Comparison of ENCODE assay signal across 16 cellular contexts in genomic region chr12:58503731-58504520, GRCh38.
A peak's percentile ranks its signal among the peaks of the same experiment; 100 is the strongest.
DNase-seq lines count a peak whose midpoint lies in the region; ATAC-seq and TF ChIP-seq lines count a peak whose summit lies in the region.
"Had no signal": no experiment of that assay in that cellular context is flagged by ENCODE, and none has a peak within 500 bp of the region (broad histone marks: within the 10 kb centered on the region; RNA-seq: fewer than 3 reads in every experiment).

No MANE protein-coding gene starts in this region.

- intact Hi-C loops in adrenal gland (cut with DNase I) = no loop called here

- no peaks in the 10 kb centered on the region for H3K9me3 Mint-ChIP-seq in activated T-cell treated with anti-CD3 and anti-CD28 coated beads, Interleukin-2, amount 50 U/mL, for 24 hours
- H3K9me3 Mint-ChIP-seq: activated CD4-positive, alpha-beta T cell treated with anti-CD3 and anti-CD28 coated beads, Interleukin-2, amount 10 ng/mL, durations not matched to agents 24 days and 14 days; activated naive CD8-positive, alpha-beta T cell treated with anti-CD3 and anti-CD28 coated beads for 36 hours; neural crest cell had no signal

- H3K4me1 ChIP-seq in foreskin keratinocyte = peaks cover 13% of the 10 kb centered on the region
- H3K4me1 ChIP-seq in adrenal gland (replicated peaks in 1 of 2) = peaks cover 0 to 4% of the 10 kb centered on the region in 2 donors

- TF ChIP-seq POLR2A in adrenal gland (IDR thresholded peaks at IDR 0.05) = no peak

- DNase-seq in EH (ENCODE audit: low read depth) (peak; percentile 34), NCI-H1417 (lab: John Stamatoyannopoulos, UW) (peak in 2 of 3 experiments; percentile 69 to 91), RPMI7951 (ENCODE audit: low read depth) (peak; percentile 62), foreskin keratinocyte (no peak), adrenal gland (no peak), DMS 273 treated with DMSO at 0.1 percent for 48 hours (lab: John Stamatoyannopoulos, UW) (no peak)
- no peak for DNase-seq in activated CD4-positive, CD25-positive, alpha-beta regulatory T cell (lab: John Stamatoyannopoulos, UW)
- no peak for DNase-seq in activated T-cell treated with anti-CD3 and anti-CD28 coated beads, Interleukin-2, amount 50 U/mL, for 24 hours
- DNase-seq: activated CD4-positive, alpha-beta T cell treated with anti-CD3 and anti-CD28 coated beads, Interleukin-2, amount 10 ng/mL, durations not matched to agents 24 days and 14 days; activated naive CD8-positive, alpha-beta T cell treated with anti-CD3 and anti-CD28 coated beads for 36 hours; activated T-cell treated with anti-CD3 and anti-CD28 coated beads, Interleukin-2, amount 50 U/mL, for 1 hour; Kasumi-1; NCI-H2029; retina had no signal

- no peaks in the 10 kb centered on the region for H3K27me3 Mint-ChIP-seq in activated T-cell treated with anti-CD3 and anti-CD28 coated beads, Interleukin-2, amount 50 U/mL, for 24 hours
- H3K27me3 Mint-ChIP-seq: activated CD4-positive, alpha-beta T cell treated with anti-CD3 and anti-CD28 coated beads, Interleukin-2, amount 10 ng/mL, durations not matched to agents 24 days and 14 days; central memory CD8-positive, alpha-beta T cell had no signal

- H3K4me3 Mint-ChIP-seq in activated T-cell treated with anti-CD3 and anti-CD28 coated beads, Interleukin-2, amount 50 U/mL, for 24 hours = no peak overlapping the region
- H3K4me3 Mint-ChIP-seq: activated CD4-positive, alpha-beta T cell treated with anti-CD3 and anti-CD28 coated beads, Interleukin-2, amount 10 ng/mL, durations not matched to agents 24 days and 14 days; activated naive CD8-positive, alpha-beta T cell treated with anti-CD3 and anti-CD28 coated beads for 36 hours; central memory CD8-positive, alpha-beta T cell; neural crest cell had no signal

- WGBS in adrenal gland, 4 donors = 88 to 95% (median 92%) methylated on average over 4 of the region's 4 CpGs

- no peak for TF ChIP-seq CTCF in foreskin keratinocyte (conservative IDR thresholded peaks at IDR 0.05)
- no peak for TF ChIP-seq CTCF in adrenal gland (IDR thresholded peaks at IDR 0.05)

- no peak for ATAC-seq in foreskin keratinocyte

- no peaks in the 10 kb centered on the region for H3K36me3 Mint-ChIP-seq in activated T-cell treated with anti-CD3 and anti-CD28 coated beads, Interleukin-2, amount 50 U/mL, for 24 hours (ENCODE audit: low read depth)
- H3K36me3 Mint-ChIP-seq: activated naive CD8-positive, alpha-beta T cell treated with anti-CD3 and anti-CD28 coated beads for 36 hours had no signal

- H3K4me3 ChIP-seq in adrenal gland = no peak overlapping the region

- no peaks in the 10 kb centered on the region for H3K4me1 Mint-ChIP-seq in activated T-cell treated with anti-CD3 and anti-CD28 coated beads, Interleukin-2, amount 50 U/mL, for 24 hours (ENCODE audit: low read depth)
- H3K4me1 Mint-ChIP-seq: activated CD4-positive, alpha-beta T cell treated with anti-CD3 and anti-CD28 coated beads, Interleukin-2, amount 10 ng/mL, durations not matched to agents 24 days and 14 days; activated naive CD8-positive, alpha-beta T cell treated with anti-CD3 and anti-CD28 coated beads for 36 hours; central memory CD8-positive, alpha-beta T cell had no signal

- no peaks in the 10 kb centered on the region for H3K36me3 ChIP-seq in adrenal gland (replicated peaks in 1 of 2)

- H3K27ac Mint-ChIP-seq in activated T-cell treated with anti-CD3 and anti-CD28 coated beads, Interleukin-2, amount 50 U/mL, for 24 hours = no peak overlapping the region
- H3K27ac Mint-ChIP-seq: activated CD4-positive, alpha-beta T cell treated with anti-CD3 and anti-CD28 coated beads, Interleukin-2, amount 10 ng/mL, durations not matched to agents 24 days and 14 days; activated naive CD8-positive, alpha-beta T cell treated with anti-CD3 and anti-CD28 coated beads for 36 hours had no signal

- H3K27ac ChIP-seq in foreskin keratinocyte (peak overlapping the region; percentile 21), adrenal gland (no peak overlapping the region)

- no peaks in the 10 kb centered on the region for H3K9me3 ChIP-seq in adrenal gland (replicated peaks in 1 of 3)

- H3K27me3 ChIP-seq in foreskin keratinocyte (no peaks in the 10 kb centered on the region), adrenal gland (no peaks in the 10 kb centered on the region)

Comparison
In these comparisons a context has a peak if more than half of its experiments do, and no peak if none do; other contexts are left out.
1. DNase-seq: peak in EH (single experiment), NCI-H1417 (2 of 3) and RPMI7951 (single experiment); none in foreskin keratinocyte (0 of 2), activated CD4-positive, CD25-positive, alpha-beta regulatory T cell (0 of 4), adrenal gland (0 of 7), activated T-cell treated with anti-CD3 and anti-CD28 coated beads, Interleukin-2, amount 50 U/mL, for 24 hours (single experiment) and DMS 273 treated with DMSO at 0.1 percent for 48 hours (single experiment).